ENCODE assay signal across 33 cellular contexts in genomic region chr7:31707089-31707488, GRCh38. TPM values are rescaled to one million over a fixed set of nuclear protein-coding genes. Genes with fewer than 3 reads are reported as not detected.
DNase-seq lines count a peak whose midpoint lies in the region; ATAC-seq, FAIRE-seq and TF ChIP-seq lines count a peak whose summit lies in the region.
"Had no signal": no experiment of that assay in that cellular context is flagged by ENCODE, and none has a peak within 500 bp of the region (broad histone marks: within the 10 kb centered on the region; RNA-seq: fewer than 3 reads in every experiment).

No MANE protein-coding gene starts in this region.

- POLR2A ChIA-PET in GM12878 (lab: Charles Lee) (interaction anchor here (0.6 to 1.2 kb wide), 2 partner anchors 11 to 1185 kb away, joined by 3 read pairs; no protein-coding TSS in a partner anchor), WTC11 (lab: Charles Lee) (no interaction called here)

- H3K27ac ChIP-seq in GM12878 (ENCODE audit: control insufficient read depth, insufficient read depth) (no peak overlapping the region), uterus (no peak overlapping the region)
- H3K27ac ChIP-seq: HL-60 had no signal

- H2AFZ ChIP-seq in GM12878 (ENCODE audit: control insufficient read depth, low read depth, low read length) = no peak overlapping the region

- no peaks in the 10 kb centered on the region for H3K4me1 ChIP-seq in GM12878 (ENCODE audit: control insufficient read depth, insufficient read depth, low read length)
- H3K4me1 ChIP-seq in uterus = no peaks in the 10 kb centered on the region
- H3K4me1 ChIP-seq: BE2C, Caco-2 had no signal

- H3K4me3 ChIP-seq in GM12878 (no peak overlapping the region), uterus (no peak overlapping the region)
- H3K4me3 ChIP-seq: K562 had no signal

- in situ Hi-C loops in GM12878 (cut with MboI) = no loop called here

- no peak for TF ChIP-seq EP300 in GM12878 (IDR thresholded peaks at IDR 0.05; ENCODE audit: borderline replicate concordance in 1 of 2, control insufficient read depth in 1 of 2, low read depth in 2 of 2, low read length in 2 of 2)

- peaks cover 9% of the 10 kb centered on the region for H3K9me3 Mint-ChIP-seq in WTC11
- H3K9me3 Mint-ChIP-seq: CD4-positive, alpha-beta T cell had no signal

- no peak overlapping the region for H3K4me2 ChIP-seq in GM12878 (ENCODE audit: control insufficient read depth, insufficient read depth)

- H3K27me3 Mint-ChIP-seq in WTC11 (ENCODE audit: low read depth) = peaks cover 84% of the 10 kb centered on the region
- H3K27me3 Mint-ChIP-seq: CD4-positive, alpha-beta T cell had no signal

- peak; percentile 47 for DNase-seq in COR-L47 (lab: John Stamatoyannopoulos, UW)
- peak; percentile 27 for DNase-seq in GM12878 (ENCODE audit: low read depth, low spot score)
- no peak for DNase-seq in NCI-H82 (lab: John Stamatoyannopoulos, UW)
- DNase-seq in uterus = no peak
- no peak for DNase-seq in WTC11 (ENCODE audit: low spot score)
- DNase-seq: BE2C; Caco-2; CD4-positive, alpha-beta T cell; DND-41; MM.1S; NCI-H1048; NCI-H146; NCI-H2029 treated with DMSO at 0.1 percent for 48 hours; NCI-H2171 treated with DMSO at 0.1 percent for 48 hours; NCI-H446; NCI-H774; Right ventricle myocardium superior; T-helper 9 cell had no signal

- peaks cover 0 to 3% of the 10 kb centered on the region in 2 experiments; a peak in 1 of 4 replicates for H3K27me3 ChIP-seq in GM12878 (replicated peaks in 1 of 2; ENCODE audit: control insufficient read depth in 2 of 2, insufficient read depth in 2 of 2, low read length in 1 of 2)
- no peaks in the 10 kb centered on the region for H3K27me3 ChIP-seq in uterus
- H3K27me3 ChIP-seq: BE2C had no signal

- TF ChIP-seq POLR2A in GM12878 (IDR thresholded peaks at IDR 0.05; ENCODE audit: low read depth, low read length) = no peak
- no peak for TF ChIP-seq POLR2A in uterus (IDR thresholded peaks at IDR 0.05)

- H3K4me3 Mint-ChIP-seq in WTC11 = no peak overlapping the region
- H3K4me3 Mint-ChIP-seq: CD4-positive, alpha-beta T cell had no signal

- ATAC-seq in GM18868 (IDR thresholded peaks at IDR 0.05; ENCODE audit: unreplicated experiment) (peak; percentile 33), HG03342 (IDR thresholded peaks at IDR 0.05; ENCODE audit: unreplicated experiment) (peak; percentile 40), GM12878 (peak; percentile 51), HG02870 (IDR thresholded peaks at IDR 0.05; ENCODE audit: unreplicated experiment) (no peak), WTC11 (no peak)
- ATAC-seq: HepG2, K562 had no signal

- peaks cover 32% of the 10 kb centered on the region for H3K4me1 Mint-ChIP-seq in WTC11

- no peak for TF ChIP-seq RAD21 in GM12878 (IDR thresholded peaks at IDR 0.05; ENCODE audit: insufficient read depth, low read depth, low read length)

- intact Hi-C loops in GM12878 (cut with micrococcal nuclease; ENCODE audit: unreplicated experiment) (no loop called here), uterus (cut with DNase I; ENCODE audit: low total_unique reads) (no loop called here)

- H4K20me1 ChIP-seq in GM12878 (ENCODE audit: control insufficient read depth, insufficient read depth) = no peaks in the 10 kb centered on the region

- BruUV-seq in GM12878 (replicated peaks; lab: Mats Ljungman, UMichigan) = no TSS peak

- no peak for FAIRE-seq in GM12878 (lab: Jason Lieb, UNC)
- FAIRE-seq: GM12892, GM18507, H54, HepG2, K562 had no signal

- WGBS in GM12878 (ENCODE audit: insufficient coverage, insufficient replicate concordance, low lambda C conversion rate, missing lambda C conversion rate) = 10% methylated on average over 5 of the region's 5 CpGs

- H3K27ac Mint-ChIP-seq in WTC11 = no peak overlapping the region
- H3K27ac Mint-ChIP-seq: CD4-positive, alpha-beta T cell had no signal

- no peaks in the 10 kb centered on the region for H3K9me3 ChIP-seq in GM12878 (replicated peaks; ENCODE audit: control insufficient read depth, insufficient read depth, low read length)
- no peaks in the 10 kb centered on the region for H3K9me3 ChIP-seq in uterus
- H3K9me3 ChIP-seq: BE2C, Caco-2 had no signal

- RAD21 ChIA-PET in GM12878 (lab: Charles Lee; ENCODE audit: unreplicated experiment) = interaction anchor here (1.2 to 3.9 kb wide), 3 partner anchors 11 to 22 kb away, joined by 3 to 48 read pairs (median 13); partner anchors contain the start of gene PPP1R17

- H3K36me3 Mint-ChIP-seq in WTC11 = peaks cover 8% of the 10 kb centered on the region

- no peak for TF ChIP-seq CTCF in GM12878 (IDR thresholded peaks at IDR 0.05 in 2 of 3, conservative IDR thresholded peaks at IDR 0.05 in 1 of 3; ENCODE audit: control insufficient read depth in 2 of 3, extremely low read depth in 1 of 3, insufficient read depth in 1 of 3, low read depth in 3 of 3, low read length in 3 of 3)
- no peak for TF ChIP-seq CTCF in uterus (IDR thresholded peaks at IDR 0.05)
- TF ChIP-seq CTCF in WTC11 (IDR thresholded peaks at IDR 0.05) = no peak

- H3K36me3 ChIP-seq in GM12878 (ENCODE audit: control insufficient read depth in 2 of 2, insufficient read depth in 2 of 2, low read length in 1 of 2) = no peaks in the 10 kb centered on the region
- no peaks in the 10 kb centered on the region for H3K36me3 ChIP-seq in uterus
- H3K36me3 ChIP-seq: BE2C had no signal

- H3K9ac ChIP-seq in GM12878 (ENCODE audit: control insufficient read depth, insufficient read depth, low read length) = no peak overlapping the region

- H3K79me2 ChIP-seq in GM12878 (ENCODE audit: control insufficient read depth, insufficient read depth, low read length) = no peaks in the 10 kb centered on the region

- CTCF ChIA-PET in GM12878 (lab: Yijun Ruan, JAX) (interaction anchor here (1.0 to 2.9 kb wide), 5 partner anchors 11 to 1365 kb away, joined by 3 to 19 read pairs (median 7); no protein-coding TSS in a partner anchor), WTC11 (lab: Charles Lee) (no interaction called here)

- SMC1A ChIA-PET in GM12878 (lab: Charles Lee; ENCODE audit: uncharacterized antibody, unreplicated experiment) = interaction anchor here (1.0 to 6.8 kb wide), 6 partner anchors 10 to 28 kb away, joined by 3 to 80 read pairs (median 5); no protein-coding TSS in a partner anchor

TF ChIP-seq in GM12878, 131 proteins besides CTCF, POLR2A, EP300 and RAD21:
- TF ChIP-seq CEBPB (IDR thresholded peaks at IDR 0.05; ENCODE audit: borderline replicate concordance in 1 of 2, low read depth in 2 of 2, low read length in 2 of 2) (no peak), MEF2B (IDR thresholded peaks at IDR 0.05; ENCODE audit: partially characterized antibody, poor library complexity, severe bottlenecking) (peak; percentile 79), MTA2 (IDR thresholded peaks at IDR 0.05; ENCODE audit: low read depth) (peak; percentile 86), ATF7 (IDR thresholded peaks at IDR 0.05; ENCODE audit: low read depth) (peak; percentile 55)

TF ChIP-seq in WTC11, 78 proteins besides CTCF, POLR2A, EP300 and RAD21 (continues in another document):
- TF ChIP-seq PREB (CRISPR knock-in tag; IDR thresholded peaks at IDR 0.05; ENCODE audit: borderline replicate concordance) (no peak), MLX (CRISPR knock-in tag; IDR thresholded peaks at IDR 0.05) (no peak), EMX1 (CRISPR knock-in tag; IDR thresholded peaks at IDR 0.05) (no peak), ZBTB43 (CRISPR knock-in tag; IDR thresholded peaks at IDR 0.05) (no peak), TEAD1 (CRISPR knock-in tag; IDR thresholded peaks at IDR 0.05) (no peak), GRHL2 (CRISPR knock-in tag; IDR thresholded peaks at IDR 0.05; ENCODE audit: insufficient replicate concordance, severe bottlenecking) (no peak)

RNA-seq across cellular contexts. Expression of gene PPP1R17, which starts 20.1 kb away (rescaled TPM):
- 0.21 TPM in 1 of 2 replicates, not detected in the other for total RNA-seq in GM12878 (2013; cell fraction: nucleolus; rRNA removed)
- total RNA-seq in GM12878 (2014; rRNA removed) (not detected in 2 replicates), GM12878 (2014; rRNA removed; fragmentation: Illumina TruSeq; extraction: Trizol) (not detected in 2 replicates), GM12878 (2021) (not detected in 2 replicates), uterus (not detected), WTC11 (2021) (1.5 to 2.6 TPM (median 1.6 TPM) in 3 replicates)
- not detected for polyA plus RNA-seq in GM12878 (2011; ENCODE audit: low read depth)
- polyA plus RNA-seq in GM12878 (2011; rRNA removed) (0.05 and 0.09 TPM in 2 replicates), GM12878 (2014; fragmentation: Illumina TruSeq; extraction: Trizol) (not detected in 2 replicates), GM12878 (2014; fragmentation: Nextera tagmentation; extraction: Ambion mirVana) (not detected), GM12878 (2014; rRNA removed) (not detected in 2 replicates), GM12878 (2016; fragmentation: Nextera tagmentation; extraction: Ambion mirVana) (under 1 TPM; 0.19 to 0.28 TPM)
- polyA plus RNA-seq in GM12878 (2011; cell fraction: cytosol; rRNA removed) = not detected in 2 replicates
- not detected in 2 replicates for polyA plus RNA-seq in GM12878 (2011; cell fraction: nucleus; rRNA removed)
- polyA plus RNA-seq in GM12878 (2012) = not detected in 2 replicates
- 0.10 TPM in 1 of 2 replicates, not detected in the other for polyA minus RNA-seq in GM12878 (2011; rRNA and poly(A)+ RNA removed)
- polyA minus RNA-seq in GM12878 (2011; cell fraction: cytosol; rRNA and poly(A)+ RNA removed) = not detected in 2 replicates
- polyA minus RNA-seq in GM12878 (2011; cell fraction: nucleus; rRNA and poly(A)+ RNA removed) = 0.19 and 0.24 TPM in 2 replicates
- total RNA-seq: A673; Caco-2; CD4-positive, alpha-beta T cell; HepG2; HT-29; K562; OCI-LY7; Right ventricle myocardium superior; RPMI7951; SK-MEL-5; T-helper 1 cell treated with Interleukin-12 subunit alpha and Interleukin-12 subunit beta and Interleukin-4 antibody, amounts not matched to agents 30 ng/mL and 1 ng/mL, for 36 hours had no signal
- polyA plus RNA-seq: HepG2, K562 had no signal

Comparison
In these comparisons a context has a peak if more than half of its experiments do, and no peak if none do; other contexts are left out.
1. DNase-seq: peak in COR-L47 (single experiment) and GM12878 (single experiment); none in NCI-H82 (single experiment), uterus (0 of 2) and WTC11 (single experiment).
2. ATAC-seq: peak in GM18868 (single experiment), HG03342 (single experiment) and GM12878 (single experiment); none in HG02870 (single experiment) and WTC11 (single experiment).